ENCODE assay signal across 10 cellular contexts in the genomic region with DNA sequence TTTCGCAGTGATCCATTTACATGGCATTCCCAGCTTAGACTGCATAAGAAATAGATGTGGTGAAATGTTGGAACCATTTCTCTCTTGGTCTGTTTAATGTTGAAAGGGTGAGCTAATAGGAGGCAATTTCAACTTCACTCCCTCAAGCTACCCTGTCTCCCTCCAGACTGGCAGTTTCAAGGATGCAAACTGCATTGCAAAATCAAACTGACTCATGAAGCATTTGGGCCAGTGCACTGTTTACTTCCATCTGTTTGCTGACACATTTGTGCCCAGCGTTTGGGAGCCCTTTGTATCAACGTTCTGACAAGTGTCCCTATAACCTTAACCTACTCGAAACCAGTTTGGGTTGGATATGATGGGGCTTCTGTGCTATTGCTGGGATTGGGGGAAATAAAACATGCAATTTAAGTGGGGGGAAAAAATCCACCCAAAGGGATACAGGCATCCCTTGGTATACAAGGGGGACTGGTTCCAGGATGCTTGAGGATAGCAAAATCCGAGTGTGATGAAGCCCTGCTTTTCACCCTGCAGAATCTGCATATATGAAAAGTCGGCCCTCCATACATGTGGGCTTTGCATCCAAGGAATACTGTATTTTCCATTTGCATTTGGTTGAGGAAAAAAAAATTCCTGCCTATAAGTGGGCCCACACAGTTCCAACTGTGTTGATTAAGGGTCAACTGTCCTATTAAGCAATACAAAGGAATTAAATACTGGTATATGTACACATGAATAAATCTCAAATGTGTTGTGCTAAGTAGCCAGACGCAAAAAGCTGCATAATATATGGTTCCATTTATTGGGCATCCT. TPM values are rescaled to one million over a fixed set of nuclear protein-coding genes. Genes with fewer than 3 reads are reported as not detected.
DNase-seq lines count a peak whose midpoint lies in the region; ATAC-seq and TF ChIP-seq lines count a peak whose summit lies in the region.
"Had no signal": no experiment of that assay in that cellular context is flagged by ENCODE, and none has a peak within 500 bp of the region (broad histone marks: within the 10 kb centered on the region; RNA-seq: fewer than 3 reads in every experiment).

No MANE protein-coding gene starts in this region.

- TF ChIP-seq RAD21 in SK-N-SH (IDR thresholded peaks at IDR 0.05; ENCODE audit: low read length) = no peak

- no peak overlapping the region for H3K4me2 ChIP-seq in SK-N-SH

- TF ChIP-seq CTCF in SK-N-SH (IDR thresholded peaks at IDR 0.05) (no peak), Caco-2 (IDR thresholded peaks at IDR 0.05; ENCODE audit: insufficient read depth in 1 of 2, low read depth in 1 of 2, low read length in 1 of 2, severe bottlenecking in 1 of 2, unreplicated experiment in 1 of 2) (no peak)
- no peak for TF ChIP-seq CTCF in activated CD8-positive, alpha-beta T cell treated with anti-CD3 and anti-CD28 coated beads for 36 hours (IDR thresholded peaks at IDR 0.05)

- DNase-seq in SK-N-SH (no peak), astrocyte of the hippocampus (ENCODE audit: low read depth, low spot score) (peak; percentile 63), left lobe of liver (ENCODE audit: low spot score) (peak; percentile 78), Caco-2 (no peak)
- no peak for DNase-seq in activated CD8-positive, alpha-beta T cell treated with anti-CD3 and anti-CD28 coated beads for 36 hours

- no peaks in the 10 kb centered on the region for H3K9me3 Mint-ChIP-seq in Caco-2 (ENCODE audit: unreplicated experiment)
- no peaks in the 10 kb centered on the region for H3K9me3 Mint-ChIP-seq in activated CD8-positive, alpha-beta T cell treated with anti-CD3 and anti-CD28 coated beads for 36 hours
- H3K9me3 Mint-ChIP-seq: activated T-helper 17 cell treated with anti-CD3 and anti-CD28 coated beads, Interleukin-2, amount 50 U/mL, for 72 hours had no signal

- no peak overlapping the region for H3K4me3 Mint-ChIP-seq in Caco-2 (ENCODE audit: unreplicated experiment)
- H3K4me3 Mint-ChIP-seq in activated CD8-positive, alpha-beta T cell treated with anti-CD3 and anti-CD28 coated beads for 36 hours = no peak overlapping the region
- H3K4me3 Mint-ChIP-seq: activated T-helper 17 cell treated with anti-CD3 and anti-CD28 coated beads, Interleukin-2, amount 50 U/mL, for 72 hours had no signal

- peak; percentile 44 for ATAC-seq in SK-N-SH treated with all-trans-retinoic acid at 6 μM for 48 hours
- peak; percentile 90 for ATAC-seq in left lobe of liver
- ATAC-seq in activated CD8-positive, alpha-beta T cell treated with anti-CD3 and anti-CD28 coated beads for 36 hours = no peak
- no peak for ATAC-seq in HG03196 (IDR thresholded peaks at IDR 0.05; ENCODE audit: unreplicated experiment)
- ATAC-seq: activated T-helper 17 cell treated with anti-CD3 and anti-CD28 coated beads, Interleukin-2, amount 50 U/mL, for 72 hours had no signal

- CTCF ChIA-PET in SK-N-SH (lab: Yijun Ruan, JAX) = interaction anchor here (1.5 kb wide), 1 partner anchor 27 kb away, joined by 4 read pairs; no protein-coding TSS in a partner anchor
- CTCF ChIA-PET in Caco-2 (lab: Charles Lee) = no interaction called here
- CTCF ChIA-PET in activated CD8-positive, alpha-beta T cell treated with anti-CD3 and anti-CD28 coated beads for 36 hours (lab: Charles Lee) = no interaction called here

- no peak overlapping the region for H2AFZ ChIP-seq in SK-N-SH (ENCODE audit: low read depth)

- no peak for TF ChIP-seq EP300 in SK-N-SH (IDR thresholded peaks at IDR 0.05; ENCODE audit: borderline replicate concordance in 1 of 2, low read depth in 1 of 2, low read length in 1 of 2)

- H3K9me2 ChIP-seq in SK-N-SH = no peaks in the 10 kb centered on the region

- no TSS peak for BruUV-seq in Caco-2 (replicated peaks; lab: Mats Ljungman, UMichigan)

- intact Hi-C loops in Caco-2 (cut with micrococcal nuclease; ENCODE audit: unreplicated experiment) = no loop called here
- intact Hi-C loops in activated CD8-positive, alpha-beta T cell treated with anti-CD3 and anti-CD28 coated beads for 36 hours (cut with micrococcal nuclease) = no loop called here

- H3K36me3 ChIP-seq in SK-N-SH (replicated peaks in 1 of 2; ENCODE audit: control insufficient read depth in 1 of 2, insufficient read depth in 2 of 2, low read length in 1 of 2) (peaks cover 0 to 11% of the 10 kb centered on the region in 2 experiments), urinary bladder (ENCODE audit: insufficient read depth) (no peaks in the 10 kb centered on the region), Caco-2 (ENCODE audit: control insufficient read depth, insufficient read depth, low read length) (no peaks in the 10 kb centered on the region)

- H3K27me3 Mint-ChIP-seq in Caco-2 (ENCODE audit: insufficient read depth, unreplicated experiment) = no peaks in the 10 kb centered on the region
- H3K27me3 Mint-ChIP-seq in activated CD8-positive, alpha-beta T cell treated with anti-CD3 and anti-CD28 coated beads for 36 hours = no peaks in the 10 kb centered on the region
- H3K27me3 Mint-ChIP-seq: activated T-helper 17 cell treated with anti-CD3 and anti-CD28 coated beads, Interleukin-2, amount 50 U/mL, for 72 hours had no signal

- WGBS in SK-N-SH (ENCODE audit: low lambda C conversion rate) = 79% methylated on average over 7 of the region's 7 CpGs
- WGBS in urinary bladder = 71% methylated on average over 7 of the region's 7 CpGs

- H3K27ac Mint-ChIP-seq in Caco-2 (ENCODE audit: unreplicated experiment) = no peak overlapping the region
- H3K27ac Mint-ChIP-seq in activated CD8-positive, alpha-beta T cell treated with anti-CD3 and anti-CD28 coated beads for 36 hours = no peak overlapping the region
- H3K27ac Mint-ChIP-seq: activated T-helper 17 cell treated with anti-CD3 and anti-CD28 coated beads, Interleukin-2, amount 50 U/mL, for 72 hours had no signal

- H3K27me3 ChIP-seq in SK-N-SH (ENCODE audit: insufficient read depth) (no peaks in the 10 kb centered on the region), Caco-2 (replicated peaks; ENCODE audit: control insufficient read depth, insufficient read depth, low read length) (no peaks in the 10 kb centered on the region)
- H3K27me3 ChIP-seq: BLaER1 treated with 17β-estradiol and CSF1 and Interleukin-3, amounts not matched to agents 10 nM and 100 nM had no signal

- POLR2A ChIA-PET in SK-N-SH (lab: Yijun Ruan, JAX) = no interaction called here
- POLR2A ChIA-PET in Caco-2 (lab: Charles Lee) = interaction anchor here (0.6 kb wide), 1 partner anchor 627 kb away, joined by 6 read pairs; no protein-coding TSS in a partner anchor
- POLR2A ChIA-PET in activated CD8-positive, alpha-beta T cell treated with anti-CD3 and anti-CD28 coated beads for 36 hours (lab: Charles Lee) = no interaction called here

- H3K79me2 ChIP-seq in SK-N-SH (ENCODE audit: insufficient read depth) = peaks cover 100% of the 10 kb centered on the region

- H3K4me1 Mint-ChIP-seq in Caco-2 (ENCODE audit: low read depth, unreplicated experiment) = peaks cover 4% of the 10 kb centered on the region
- H3K4me1 Mint-ChIP-seq in activated CD8-positive, alpha-beta T cell treated with anti-CD3 and anti-CD28 coated beads for 36 hours (ENCODE audit: low read depth) = peaks cover 70% of the 10 kb centered on the region

- H3K4me1 ChIP-seq in SK-N-SH (ENCODE audit: control insufficient read depth in 1 of 2, insufficient read depth in 2 of 2, low read depth in 1 of 2, low read length in 1 of 2) = peaks cover 13% of the 10 kb centered on the region in 2 experiments; a peak in 3 of 4 replicates
- H3K4me1 ChIP-seq in urinary bladder (ENCODE audit: insufficient read depth) = no peaks in the 10 kb centered on the region
- peaks cover 21% of the 10 kb centered on the region for H3K4me1 ChIP-seq in Caco-2

- H4K20me1 ChIP-seq in SK-N-SH (ENCODE audit: insufficient read depth) = peaks cover 100% of the 10 kb centered on the region

- H3K9me3 ChIP-seq in SK-N-SH (no peaks in the 10 kb centered on the region), Caco-2 (no peaks in the 10 kb centered on the region)

- no peak overlapping the region for H3K27ac ChIP-seq in SK-N-SH (ENCODE audit: low read depth in 2 of 2, low read length in 1 of 2)
- H3K27ac ChIP-seq in urinary bladder (ENCODE audit: low read depth) = peak overlapping the region; percentile 58
- H3K27ac ChIP-seq: BLaER1 treated with 17β-estradiol and CSF1 and Interleukin-3, amounts not matched to agents 10 nM and 100 nM had no signal

- H3K9ac ChIP-seq in SK-N-SH = no peak overlapping the region
- H3K9ac ChIP-seq: BLaER1 treated with 17β-estradiol and CSF1 and Interleukin-3, amounts not matched to agents 10 nM and 100 nM had no signal

- H3K36me3 Mint-ChIP-seq in Caco-2 (ENCODE audit: insufficient read depth, unreplicated experiment) = peaks cover 7% of the 10 kb centered on the region
- H3K36me3 Mint-ChIP-seq in activated CD8-positive, alpha-beta T cell treated with anti-CD3 and anti-CD28 coated beads for 36 hours (ENCODE audit: low read depth) = peaks cover 15% of the 10 kb centered on the region

- H3F3A ChIP-seq in SK-N-SH (replicated peaks; ENCODE audit: insufficient read depth) = peaks cover 12% of the 10 kb centered on the region

- H3K4me3 ChIP-seq in SK-N-SH (ENCODE audit: low read depth in 2 of 2, low read length in 1 of 2) (no peak overlapping the region), urinary bladder (ENCODE audit: low read depth, low read length) (no peak overlapping the region), Caco-2 (ENCODE audit: low read depth, low read length) (no peak overlapping the region)
- H3K4me3 ChIP-seq: BLaER1 treated with 17β-estradiol and CSF1 and Interleukin-3, amounts not matched to agents 10 nM and 100 nM had no signal

TF ChIP-seq in SK-N-SH treated with all-trans-retinoic acid at 6 μM for 48 hours, 23 proteins besides CTCF, POLR2A, EP300 and RAD21 (continues in another document):
- no peak for TF ChIP-seq ARNTL (CRISPR knock-in tag; IDR thresholded peaks at IDR 0.05; ENCODE audit: borderline replicate concordance, low read depth)
- no peak for TF ChIP-seq ESRRG (CRISPR knock-in tag; IDR thresholded peaks at IDR 0.05)
- peak; percentile 55 for TF ChIP-seq ISL1 (CRISPR knock-in tag; IDR thresholded peaks at IDR 0.05)

TF ChIP-seq in SK-N-SH, 30 proteins besides CTCF, POLR2A, EP300 and RAD21 (continues in another document):
- TF ChIP-seq TEAD4 (IDR thresholded peaks at IDR 0.05; ENCODE audit: borderline replicate concordance, insufficient read depth) (no peak), MEF2A (IDR thresholded peaks at IDR 0.05; ENCODE audit: borderline replicate concordance, low read depth) (no peak), ELF1 (IDR thresholded peaks at IDR 0.05) (no peak)
- TF ChIP-seq, protein P1, sequence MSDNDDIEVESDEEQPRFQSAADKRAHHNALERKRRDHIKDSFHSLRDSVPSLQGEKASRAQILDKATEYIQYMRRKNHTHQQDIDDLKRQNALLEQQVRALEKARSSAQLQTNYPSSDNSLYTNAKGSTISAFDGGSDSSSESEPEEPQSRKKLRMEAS (IDR thresholded peaks at IDR 0.05; ENCODE audit: low read depth) = no peak

RNA-seq across cellular contexts. Expression of gene RHEB, which starts 15.6 kb away (rescaled TPM):
- polyA plus RNA-seq in SK-N-SH (2012; rRNA removed) (87.3 and 90.5 TPM in 2 replicates), urinary bladder (109 TPM)
- 116 and 169 TPM in 2 replicates for polyA plus RNA-seq in SK-N-SH (2012; cell fraction: cytosol; rRNA removed)
- 42.8 and 46.3 TPM in 2 replicates for polyA plus RNA-seq in SK-N-SH (2012; cell fraction: nucleus; rRNA removed)
- total RNA-seq in left lobe of liver (34.0 TPM), urinary bladder (109 TPM), Caco-2 (2022) (156 and 159 TPM in 2 replicates)
- total RNA-seq in activated CD8-positive, alpha-beta T cell treated with anti-CD3 and anti-CD28 coated beads for 36 hours = 10 to 100 TPM; 42.0 to 42.6 TPM

Comparison
In these comparisons a context has a peak if more than half of its experiments do, and no peak if none do; other contexts are left out.
1. ATAC-seq: peak in SK-N-SH treated with all-trans-retinoic acid at 6 μM for 48 hours (single experiment) and left lobe of liver (single experiment); none in activated CD8-positive, alpha-beta T cell treated with anti-CD3 and anti-CD28 coated beads for 36 hours (single experiment) and HG03196 (single experiment).
2. DNase-seq: peak in astrocyte of the hippocampus (single experiment) and left lobe of liver (single experiment); none in SK-N-SH (single experiment), Caco-2 (0 of 2) and activated CD8-positive, alpha-beta T cell treated with anti-CD3 and anti-CD28 coated beads for 36 hours (single experiment).